ENCODE assay signal across 1 cellular context in genomic region chr13:26544707-26545106, GRCh38.
TF ChIP-seq lines count a peak whose summit lies in the region.

No MANE protein-coding gene starts in this region.

TF ChIP-seq in HepG2, 621 proteins besides CTCF, POLR2A, EP300 and RAD21 (continued from another document and continues in another):
- TF ChIP-seq FOXO4 (CRISPR knock-in tag; conservative IDR thresholded peaks at IDR 0.05): no peak
- TF ChIP-seq IRX3 (CRISPR knock-in tag; IDR thresholded peaks at IDR 0.05; ENCODE audit: borderline replicate concordance, low read depth): no peak
- 0 out of 2 replicates have a peak, but pooled peaks have one; percentile 23 for TF ChIP-seq FOSL2 (CRISPR knock-in tag; IDR thresholded peaks at IDR 0.05)
- no peak for TF ChIP-seq ZNF816 (CRISPR knock-in tag; IDR thresholded peaks at IDR 0.05; ENCODE audit: borderline replicate concordance)
- no peak for TF ChIP-seq SNRNP70 (IDR thresholded peaks at IDR 0.05; ENCODE audit: low read depth, low read length)
- TF ChIP-seq ADNP (CRISPR knock-in tag; IDR thresholded peaks at IDR 0.05): no peak
- TF ChIP-seq HOXA3 (CRISPR knock-in tag; IDR thresholded peaks at IDR 0.05): 0 out of 2 replicates have a peak, but pooled peaks have one; percentile 39
- no peak for TF ChIP-seq ZHX2 (IDR thresholded peaks at IDR 0.05; ENCODE audit: low read depth)
- TF ChIP-seq ZHX2 (CRISPR knock-in tag; IDR thresholded peaks at IDR 0.05; ENCODE audit: borderline replicate concordance): no peak
- TF ChIP-seq ZNF331 (CRISPR knock-in tag; IDR thresholded peaks at IDR 0.05): peak; percentile 51; the same call in 1 of the 2 replicates
- TF ChIP-seq ZNF713 (CRISPR knock-in tag; IDR thresholded peaks at IDR 0.05): no peak
- TF ChIP-seq SALL1 (CRISPR knock-in tag; IDR thresholded peaks at IDR 0.05): peak; percentile 83
- 0 out of 2 replicates have a peak, but pooled peaks have one; percentile 21 for TF ChIP-seq PBX2 (CRISPR knock-in tag; IDR thresholded peaks at IDR 0.05)
- TF ChIP-seq ZNF12 (CRISPR knock-in tag; IDR thresholded peaks at IDR 0.05): no peak
- no peak for TF ChIP-seq ZBTB25 (CRISPR knock-in tag; IDR thresholded peaks at IDR 0.05)
- no peak for TF ChIP-seq ZSCAN12 (CRISPR knock-in tag; IDR thresholded peaks at IDR 0.05)
- TF ChIP-seq REXO4 (CRISPR knock-in tag; IDR thresholded peaks at IDR 0.05; ENCODE audit: borderline replicate concordance): no peak
- TF ChIP-seq GPBP1L1 (CRISPR knock-in tag; IDR thresholded peaks at IDR 0.05): no peak
- TF ChIP-seq NFRKB (IDR thresholded peaks at IDR 0.05): no peak
- no peak for TF ChIP-seq KAT8 (CRISPR knock-in tag; IDR thresholded peaks at IDR 0.05)
- TF ChIP-seq RFX5 (IDR thresholded peaks at IDR 0.05; ENCODE audit: low read depth, low read length): no peak
- no peak for TF ChIP-seq HIC2 (CRISPR knock-in tag; IDR thresholded peaks at IDR 0.05; ENCODE audit: low read depth)
- TF ChIP-seq MXD4 (CRISPR knock-in tag; IDR thresholded peaks at IDR 0.05): peak; percentile 28; the same call in 1 of the 2 replicates
- peak; percentile 56; the same call in 1 of the 2 replicates for TF ChIP-seq ZMYM4 (CRISPR knock-in tag; IDR thresholded peaks at IDR 0.05)
- no peak for TF ChIP-seq MAFF (IDR thresholded peaks at IDR 0.05; ENCODE audit: low read depth, low read length)
- no peak for TF ChIP-seq CSRNP1 (CRISPR knock-in tag; IDR thresholded peaks at IDR 0.05)
- TF ChIP-seq TGIF2 (CRISPR knock-in tag; IDR thresholded peaks at IDR 0.05): peak; percentile 57; the same call in 1 of the 2 replicates
- 0 out of 2 replicates have a peak, but pooled peaks have one; percentile 37 for TF ChIP-seq GATAD2A (CRISPR knock-in tag; IDR thresholded peaks at IDR 0.05)
- 0 out of 2 replicates have a peak, but pooled peaks have one; percentile 19 for TF ChIP-seq MTERF4 (CRISPR knock-in tag; IDR thresholded peaks at IDR 0.05)
- TF ChIP-seq CEBPG (CRISPR knock-in tag; IDR thresholded peaks at IDR 0.05): no peak
- no peak for TF ChIP-seq SUZ12 (IDR thresholded peaks at IDR 0.05; ENCODE audit: low read depth, low read length)
- TF ChIP-seq SOX6 (IDR thresholded peaks at IDR 0.05): no peak
- TF ChIP-seq SOX6 (CRISPR knock-in tag; IDR thresholded peaks at IDR 0.05): peak; percentile 55
- 0 out of 2 replicates have a peak, but pooled peaks have one; percentile 25 for TF ChIP-seq ZNF607 (CRISPR knock-in tag; IDR thresholded peaks at IDR 0.05; ENCODE audit: borderline replicate concordance)
- TF ChIP-seq PRDM15 (CRISPR knock-in tag; IDR thresholded peaks at IDR 0.05): no peak
- no peak for TF ChIP-seq FOXA1 (IDR thresholded peaks at IDR 0.05)
- TF ChIP-seq FOXA1 (CRISPR knock-in tag; IDR thresholded peaks at IDR 0.05): peak; percentile 84
- TF ChIP-seq RXRA (CRISPR knock-in tag; IDR thresholded peaks at IDR 0.05): no peak
- peak; percentile 72 for TF ChIP-seq MAX (IDR thresholded peaks at IDR 0.05)
- no peak for TF ChIP-seq ZNF576 (CRISPR knock-in tag; IDR thresholded peaks at IDR 0.05)
- TF ChIP-seq MAFG (CRISPR knock-in tag; IDR thresholded peaks at IDR 0.05): no peak
